Comparison of ENCODE assay signal across 22 cellular contexts in the genomic region with DNA sequence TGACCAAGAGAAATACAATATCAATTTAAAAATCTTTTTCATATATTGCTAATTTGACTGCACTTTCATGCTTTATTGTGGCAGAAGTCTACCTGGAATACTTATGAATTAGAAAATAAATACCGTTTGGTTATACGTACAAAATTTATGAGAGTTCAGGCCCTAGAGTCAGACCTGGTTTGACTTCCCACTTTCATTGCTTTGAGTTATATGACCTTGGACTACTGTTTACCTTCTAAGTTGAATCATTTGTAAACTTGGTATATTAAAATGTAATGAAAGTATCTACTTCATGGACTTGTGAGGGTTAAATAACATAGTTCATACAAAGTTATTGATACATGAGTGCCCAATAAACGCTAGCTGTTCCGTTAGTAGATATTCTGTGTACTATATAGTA. TPM values are rescaled to one million over a fixed set of nuclear protein-coding genes. Genes with fewer than 3 reads are reported as not detected.
DNase-seq lines count a peak whose midpoint lies in the region; ATAC-seq and TF ChIP-seq lines count a peak whose summit lies in the region.
"Had no signal": no experiment of that assay in that cellular context is flagged by ENCODE, and none has a peak within 500 bp of the region (broad histone marks: within the 10 kb centered on the region; RNA-seq: fewer than 3 reads in every experiment).

No MANE protein-coding gene starts in this region.

- TF ChIP-seq CTCF in heart left ventricle (IDR thresholded peaks at IDR 0.05), result no peak
- TF ChIP-seq CTCF in dorsolateral prefrontal cortex (IDR thresholded peaks at IDR 0.05 in 54 of 56, conservative IDR thresholded peaks at IDR 0.05 in 2 of 56; ENCODE audit: low read depth in 1 of 56, partially characterized antibody in 56 of 56), result no peak
- no peak for TF ChIP-seq CTCF in neutrophil (IDR thresholded peaks at IDR 0.05)

- H3K4me3 ChIP-seq in heart left ventricle, result no peak overlapping the region
- peak overlapping the region in 2 of 59 donors; percentile 6 to 16 for H3K4me3 ChIP-seq in dorsolateral prefrontal cortex
- H3K4me3 ChIP-seq in neutrophil (ENCODE audit: low read depth in 1 of 2, low read length in 1 of 2), result no peak overlapping the region
- H3K4me3 ChIP-seq: prostate gland, stomach, upper lobe of right lung had no signal

- H3K36me3 ChIP-seq in heart left ventricle, result no peaks in the 10 kb centered on the region
- H3K36me3 ChIP-seq in neutrophil, result peaks cover 5% of the 10 kb centered on the region
- H3K36me3 ChIP-seq: prostate gland, stomach, upper lobe of right lung had no signal

- H3K9me3 ChIP-seq in heart left ventricle (no peaks in the 10 kb centered on the region), neutrophil (no peaks in the 10 kb centered on the region)
- H3K9me3 ChIP-seq: prostate gland, stomach, upper lobe of right lung had no signal

- intact Hi-C loops in heart left ventricle (cut with DNase I) (loop anchor here in 3 of 10 donors (10.0 kb wide), 3 partner anchors 101 to 311 kb away; partner anchors contain the start of gene PPP4R1 (in 1 of the 3)), cardiac septum (cut with DNase I) (no loop called here), dorsolateral prefrontal cortex (cut with DNase I) (no loop called here)

- TF ChIP-seq POLR2A in heart left ventricle (IDR thresholded peaks at IDR 0.05), result no peak

- whole genome bisulfite sequencing in heart left ventricle, 4 donors, result 79 to 84% (median 81%) methylated on average over 4 of the region's 4 CpGs

- H3K27me3 ChIP-seq in heart left ventricle (no peaks in the 10 kb centered on the region), dorsolateral prefrontal cortex (no peaks in the 10 kb centered on the region), neutrophil (no peaks in the 10 kb centered on the region)
- H3K27me3 ChIP-seq: stomach, upper lobe of right lung had no signal

- DNase-seq in heart left ventricle (no peak), cardiac septum (ENCODE audit: low spot score) (no peak), dorsolateral prefrontal cortex (no peak), NCI-H524 (lab: John Stamatoyannopoulos, UW) (no peak), NCI-H69 (lab: John Stamatoyannopoulos, UW) (no peak), GDM1 (lab: John Stamatoyannopoulos, UW) (no peak)
- DNase-seq: activated CD4-positive, alpha-beta T cell treated with anti-CD3 and anti-CD28 coated beads for 36 hours; activated naive CD8-positive, alpha-beta T cell treated with anti-CD3 and anti-CD28 coated beads for 36 hours; DMS 273 treated with DMSO at 0.1 percent for 48 hours; foreskin fibroblast; islet precursor cell; naive B cell; NCI-H1436; OCI-M1; stimulated activated CD4-positive, alpha-beta T cell treated with anti-CD3 and anti-CD28 coated beads, Interleukin-12 subunit alpha, Interleukin-12 subunit beta, amount 100 ng/mL, for 4 hours; stomach; upper lobe of right lung had no signal

- peaks cover 3 to 99% (median 87%) of the 10 kb centered on the region in 12 donors for H3K4me1 ChIP-seq in heart left ventricle
- peaks cover 15 to 33% of the 10 kb centered on the region in 2 experiments for H3K4me1 ChIP-seq in neutrophil (ENCODE audit: control insufficient read depth in 1 of 2, insufficient read depth in 1 of 2, low read depth in 1 of 2, low read length in 1 of 2)
- H3K4me1 ChIP-seq: prostate gland had no signal

- ATAC-seq in heart left ventricle (no peak), GM18861 (IDR thresholded peaks at IDR 0.05; ENCODE audit: unreplicated experiment) (no peak)
- ATAC-seq: Right ventricle myocardium inferior, upper lobe of right lung had no signal

- H3K27ac ChIP-seq in heart left ventricle (peak overlapping the region in 7 of 12 donors; percentile 2 to 51 (median 15)), dorsolateral prefrontal cortex (peak overlapping the region in 40 of 59 donors; percentile 1 to 76 (median 52)), neutrophil (peak overlapping the region; percentile 23)
- H3K27ac ChIP-seq: prostate gland, upper lobe of right lung had no signal

RNA-seq across cellular contexts. Expression of gene VAPA, which starts 12.0 kb away (rescaled TPM):
- 100 to 1,000 TPM; 186 to 289 (median 219) TPM for total RNA-seq in heart left ventricle
- 100 to 1,000 TPM; 107 to 186 TPM for polyA plus RNA-seq in heart left ventricle
- 232 TPM for total RNA-seq in cardiac septum
- total RNA-seq in dorsolateral prefrontal cortex, result 100 to 1,000 TPM; 189 to 323 (median 265) TPM

RNA-seq across cellular contexts. Expression of gene TXNDC2, which starts 40.0 kb away (rescaled TPM):
- total RNA-seq in heart left ventricle (not detected), cardiac septum (not detected), dorsolateral prefrontal cortex (1 to 10 TPM in 7 of 120 experiments, under 1 TPM in 71, not detected in 42; 0.12 to 2.2 (median 0.46) TPM)
- under 1 TPM in 1 of 2 donors, not detected in 1; 0.03 TPM for polyA plus RNA-seq in heart left ventricle
- total RNA-seq: activated CD4-positive, alpha-beta T cell treated with anti-CD3 and anti-CD28 coated beads for 36 hours; activated naive CD8-positive, alpha-beta T cell treated with anti-CD3 and anti-CD28 coated beads for 36 hours; G401; Right ventricle myocardium inferior had no signal
- polyA plus RNA-seq: stomach had no signal
